In genomic region chr6:53568776-53569616, GRCh38 we compare ENCODE assay signal across 25 cellular contexts.
"Had no signal": no experiment of that assay in that cellular context is flagged by ENCODE, and none has a peak within 500 bp of the region (broad histone marks: within the 10 kb centered on the region; RNA-seq: fewer than 3 reads in every experiment).

No MANE protein-coding gene starts in this region.

- H3K79me2 ChIP-seq: hepatocyte had no signal

- H3K4me2 ChIP-seq: hepatocyte had no signal

- H3K4me1 Mint-ChIP-seq: immature natural killer cell, memory B cell, T-cell had no signal

- FAIRE-seq: frontal cortex, pancreas had no signal

- H3K9me3 ChIP-seq: breast epithelium, neutrophil, pancreas, psoas muscle, right atrium auricular region had no signal

- H2AFZ ChIP-seq: hepatocyte had no signal

- H3K4me3 ChIP-seq: breast epithelium, coronary artery, hepatocyte, pancreas, psoas muscle, right atrium auricular region had no signal

- H3K27ac Mint-ChIP-seq: activated naive CD8-positive, alpha-beta T cell; activated T-helper 2 cell treated with anti-CD3 and anti-CD28 coated beads, Interferon-gamma antibody, Interleukin-2, Interleukin-4, amounts not matched to agents 10 μg/mL and 5 μg/mL and 100 μg/mL, durations not matched to agents 14 hours and 24 hours and 36 hours; endodermal cell; immature natural killer cell; memory B cell; natural killer cell treated with Interleukin-12 subunit alpha and Interleukin-12 subunit beta and Interleukin-15 and Interleukin-18, amount 100 ng/mL, for 72 hours; T-cell; T-helper 2 cell treated with Interferon-gamma antibody and Interleukin-4, amounts not matched to agents 5 μg/mL and 100 μg/mL, for 36 hours had no signal

- H3K36me3 Mint-ChIP-seq: activated naive CD8-positive, alpha-beta T cell; immature natural killer cell; memory B cell; natural killer cell treated with Interleukin-12 subunit alpha and Interleukin-12 subunit beta and Interleukin-15 and Interleukin-18, amount 100 ng/mL, for 72 hours; T-cell had no signal

- H3K36me3 ChIP-seq: breast epithelium, neutrophil, pancreas, right atrium auricular region had no signal

- ATAC-seq: left ventricle myocardium superior; natural killer cell treated with Interleukin-12 subunit alpha and Interleukin-12 subunit beta and Interleukin-15 and Interleukin-18, amount 100 ng/mL, for 72 hours; pancreas; psoas muscle; stimulated activated naive CD8-positive, alpha-beta T cell treated with anti-CD3 and anti-CD28 coated beads, Interleukin-15, Interleukin-2, amounts not matched to agents 100 U/mL and 50 U/mL, for 24 hours; T-cell had no signal

- DNase-seq: activated CD8-positive, alpha-beta memory T cell treated with anti-CD3 and anti-CD28 coated beads for 24 hours; activated CD8-positive, alpha-beta memory T cell treated with anti-CD3 and anti-CD28 coated beads, Interleukin-2, amount 50 U/mL, for 4 hours; activated naive CD4-positive, alpha-beta T cell; activated T-cell treated with anti-CD3 and anti-CD28 coated beads, Interleukin-2, amount 50 U/mL, for 4 hours; amniotic stem cell; endodermal cell; glutamatergic neuron; immature natural killer cell; left ventricle myocardium superior; pancreas; psoas muscle; stimulated activated CD4-positive, alpha-beta T cell treated with anti-CD3 and anti-CD28 coated beads, Interleukin-4, amount 100 ng/mL, for 24 hours; stimulated activated naive CD8-positive, alpha-beta T cell treated with anti-CD3 and anti-CD28 coated beads, Interleukin-15, Interleukin-2, amounts not matched to agents 100 U/mL and 50 U/mL, for 24 hours; T-cell had no signal

- H3K9me3 Mint-ChIP-seq: activated T-cell treated with anti-CD3 and anti-CD28 coated beads, Interleukin-2, amount 50 U/mL, for 4 hours; activated T-helper 2 cell treated with anti-CD3 and anti-CD28 coated beads, Interferon-gamma antibody, Interleukin-2, Interleukin-4, amounts not matched to agents 10 μg/mL and 5 μg/mL and 100 μg/mL, durations not matched to agents 14 hours and 24 hours and 36 hours; immature natural killer cell; memory B cell; natural killer cell treated with Interleukin-12 subunit alpha and Interleukin-12 subunit beta and Interleukin-15 and Interleukin-18, amount 100 ng/mL, for 72 hours; T-cell; T-helper 2 cell treated with Interferon-gamma antibody and Interleukin-4, amounts not matched to agents 5 μg/mL and 100 μg/mL, for 36 hours had no signal

- H3K27me3 ChIP-seq: breast epithelium, hepatocyte, neutrophil, pancreas, right atrium auricular region had no signal

- H3K27ac ChIP-seq: breast epithelium, coronary artery, hepatocyte, neutrophil, pancreas, psoas muscle, right atrium auricular region had no signal

- H3K4me3 Mint-ChIP-seq: activated naive CD8-positive, alpha-beta T cell; activated T-cell treated with anti-CD3 and anti-CD28 coated beads, Interleukin-2, amount 50 U/mL, for 4 hours; endodermal cell; immature natural killer cell; memory B cell; natural killer cell treated with Interleukin-12 subunit alpha and Interleukin-12 subunit beta and Interleukin-15 and Interleukin-18, amount 100 ng/mL, for 72 hours; T-cell; T-helper 2 cell treated with Interferon-gamma antibody and Interleukin-4, amounts not matched to agents 5 μg/mL and 100 μg/mL, for 36 hours had no signal

- H3K4me1 ChIP-seq: breast epithelium, psoas muscle, right atrium auricular region had no signal
